ENCODE assay signal across 1 cellular context in the genomic region with DNA sequence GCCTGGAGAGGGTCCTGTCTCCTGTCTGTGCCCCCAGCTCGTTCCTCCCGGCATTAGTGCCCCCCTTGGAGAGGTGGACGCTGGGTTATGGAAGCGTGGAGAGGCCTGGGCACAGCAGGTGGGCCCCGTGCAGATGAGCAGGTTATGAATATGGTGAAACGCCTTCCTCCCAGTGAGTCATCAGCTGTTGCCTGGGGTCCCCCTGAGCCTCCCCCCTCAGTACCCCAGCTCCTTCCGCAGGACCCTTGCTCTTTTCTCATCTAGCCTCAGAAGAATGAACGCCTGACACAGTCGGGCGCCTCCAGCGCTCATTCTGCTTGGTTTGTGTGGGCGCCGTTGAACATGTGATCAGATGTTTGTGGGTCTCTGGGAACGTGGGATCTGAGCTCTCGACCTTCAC. TPM values are rescaled to one million over a fixed set of nuclear protein-coding genes. Genes with fewer than 3 reads are reported as not detected.
"Had no signal": no experiment of that assay in that cellular context is flagged by ENCODE, and none has a peak within 500 bp of the region (broad histone marks: within the 10 kb centered on the region; RNA-seq: fewer than 3 reads in every experiment).

No MANE protein-coding gene starts in this region.

RNA-seq across cellular contexts. Expression of gene ADGRE2, which starts 12.5 kb away (rescaled TPM):
- total RNA-seq: SJSA1 had no signal
